In genomic region chr5:143405747-143406098, GRCh38 we compare ENCODE assay signal across 8 cellular contexts. TPM values are rescaled to one million over a fixed set of nuclear protein-coding genes. Genes with fewer than 3 reads are reported as not detected.
DNase-seq lines count a peak whose midpoint lies in the region; ATAC-seq, FAIRE-seq and TF ChIP-seq lines count a peak whose summit lies in the region.

No MANE protein-coding gene starts in this region.

- H3K36me3 Mint-ChIP-seq in activated CD4-positive, alpha-beta T cell treated with anti-CD3 and anti-CD28 coated beads, Interleukin-2, amount 10 ng/mL, durations not matched to agents 7 days and 5 days (ENCODE audit: low read depth): peaks cover 24% of the 10 kb centered on the region
- peaks cover 1% of the 10 kb centered on the region for H3K36me3 Mint-ChIP-seq in astrocyte (ENCODE audit: low read depth, unreplicated experiment)

- no peaks in the 10 kb centered on the region for H3K27me3 ChIP-seq in astrocyte (ENCODE audit: insufficient read depth, low read length)
- no peaks in the 10 kb centered on the region for H3K27me3 ChIP-seq in right lobe of liver
- no peaks in the 10 kb centered on the region for H3K27me3 ChIP-seq in tibial artery

- ATAC-seq in right lobe of liver (no peak), HG02798 (IDR thresholded peaks at IDR 0.05; ENCODE audit: poor library complexity, unreplicated experiment) (no peak)

- H3K4me1 ChIP-seq in astrocyte (ENCODE audit: insufficient read depth, low read length) (peaks cover 9% of the 10 kb centered on the region), right lobe of liver (peaks cover 0 to 10% (median 4%) of the 10 kb centered on the region in 4 donors), tibial artery (peaks cover 0 to 13% (median 5%) of the 10 kb centered on the region in 4 donors)

- peak overlapping the region; percentile 100 for H3K27ac Mint-ChIP-seq in activated CD4-positive, alpha-beta T cell treated with anti-CD3 and anti-CD28 coated beads, Interleukin-2, amount 10 ng/mL, durations not matched to agents 7 days and 5 days
- peak overlapping the region; percentile 99 for H3K27ac Mint-ChIP-seq in astrocyte (ENCODE audit: unreplicated experiment)

- no peaks in the 10 kb centered on the region for H3K27me3 Mint-ChIP-seq in activated CD4-positive, alpha-beta T cell treated with anti-CD3 and anti-CD28 coated beads, Interleukin-2, amount 10 ng/mL, durations not matched to agents 7 days and 5 days
- no peaks in the 10 kb centered on the region for H3K27me3 Mint-ChIP-seq in astrocyte (ENCODE audit: low read depth, unreplicated experiment)

- H3K9me3 Mint-ChIP-seq in activated CD4-positive, alpha-beta T cell treated with anti-CD3 and anti-CD28 coated beads, Interleukin-2, amount 10 ng/mL, durations not matched to agents 7 days and 5 days: peaks cover 11% of the 10 kb centered on the region
- no peaks in the 10 kb centered on the region for H3K9me3 Mint-ChIP-seq in astrocyte (ENCODE audit: unreplicated experiment)

- peaks cover 44% of the 10 kb centered on the region for H3K4me1 Mint-ChIP-seq in activated CD4-positive, alpha-beta T cell treated with anti-CD3 and anti-CD28 coated beads, Interleukin-2, amount 10 ng/mL, durations not matched to agents 7 days and 5 days
- H3K4me1 Mint-ChIP-seq in astrocyte (ENCODE audit: low read depth, unreplicated experiment): peaks cover 9% of the 10 kb centered on the region

- H3K9me3 ChIP-seq in astrocyte (ENCODE audit: insufficient read depth, low read depth, low read length): no peaks in the 10 kb centered on the region
- H3K9me3 ChIP-seq in right lobe of liver: no peaks in the 10 kb centered on the region
- no peaks in the 10 kb centered on the region for H3K9me3 ChIP-seq in tibial artery

- CTCF ChIA-PET in activated CD4-positive, alpha-beta T cell treated with anti-CD3 and anti-CD28 coated beads, Interleukin-2, amount 10 ng/mL, durations not matched to agents 7 days and 5 days (lab: Charles Lee): interaction anchor here (2.7 kb wide), 1 partner anchor 8 kb away, joined by 10 read pairs; no protein-coding TSS in a partner anchor

- no peak for TF ChIP-seq POLR2A in right lobe of liver (IDR thresholded peaks at IDR 0.05)

- FAIRE-seq in astrocyte (lab: Jason Lieb, UNC) (no peak), HTR-8/SVneo (lab: Jason Lieb, UNC) (no peak)

- H4K20me1 ChIP-seq in astrocyte (ENCODE audit: insufficient read depth, low read length): peaks cover 19% of the 10 kb centered on the region

- intact Hi-C loops in right lobe of liver (cut with DNase I) (loop anchor here in 1 of 2 donors (10.0 kb wide), 1 partner anchor 89 kb away; no protein-coding TSS in a partner anchor), tibial artery (cut with DNase I; ENCODE audit: low total_unique reads) (loop anchor here (10.0 kb wide), 1 partner anchor 401 kb away; no protein-coding TSS in a partner anchor)

- peak overlapping the region; percentile 88 for H3K9ac ChIP-seq in astrocyte (ENCODE audit: low read length)

- DNase-seq in activated CD4-positive, alpha-beta T cell treated with anti-CD3 and anti-CD28 coated beads, Interleukin-2, amount 10 ng/mL, durations not matched to agents 7 days and 5 days: no peak
- DNase-seq in activated CD4-positive, alpha-beta T cell treated with anti-CD3 and anti-CD28 coated beads, Interleukin-2, amount 50 U/mL, for 4 hours: no peak
- DNase-seq in astrocyte (ENCODE audit: low read depth) (no peak), right lobe of liver (no peak), tibial artery (no peak), HTR-8/SVneo (ENCODE audit: insufficient read length, low spot score) (no peak)
- DNase-seq in stimulated activated naive CD4-positive, alpha-beta T cell (lab: John Stamatoyannopoulos, UW): no peak

- peak overlapping the region; percentile 94 for H3K4me3 Mint-ChIP-seq in activated CD4-positive, alpha-beta T cell treated with anti-CD3 and anti-CD28 coated beads, Interleukin-2, amount 10 ng/mL, durations not matched to agents 7 days and 5 days
- H3K4me3 Mint-ChIP-seq in astrocyte (ENCODE audit: unreplicated experiment): peak overlapping the region; percentile 87

- TF ChIP-seq CTCF in astrocyte (IDR thresholded peaks at IDR 0.05; ENCODE audit: insufficient read depth, low read depth, low read length) (no peak), right lobe of liver (IDR thresholded peaks at IDR 0.05) (no peak), tibial artery (IDR thresholded peaks at IDR 0.05) (no peak)

- WGBS in right lobe of liver (ENCODE audit: insufficient coverage, low coverage, low lambda C conversion rate, missing lambda C conversion rate): 66% methylated on average over 4 of the region's 4 CpGs

- H2AFZ ChIP-seq in astrocyte (ENCODE audit: low read depth, low read length): peak overlapping the region; percentile 99

- H3K36me3 ChIP-seq in astrocyte (ENCODE audit: insufficient read depth, low read length): no peaks in the 10 kb centered on the region
- H3K36me3 ChIP-seq in right lobe of liver: no peaks in the 10 kb centered on the region
- H3K36me3 ChIP-seq in tibial artery: no peaks in the 10 kb centered on the region

- H3K27ac ChIP-seq in astrocyte (ENCODE audit: low read depth, low read length) (peak overlapping the region; percentile 97), right lobe of liver (peak overlapping the region; percentile 97 to 99 (median 98)), tibial artery (peak overlapping the region; percentile 98)

- H3K4me3 ChIP-seq in astrocyte (ENCODE audit: insufficient read depth, low read depth, low read length) (peak overlapping the region; percentile 83), right lobe of liver (peak overlapping the region; percentile 81 to 93 (median 88)), tibial artery (peak overlapping the region; percentile 78 to 94)

- peak overlapping the region; percentile 98 for H3K4me2 ChIP-seq in astrocyte (ENCODE audit: low read length)

- POLR2A ChIA-PET in activated CD4-positive, alpha-beta T cell treated with anti-CD3 and anti-CD28 coated beads, Interleukin-2, amount 10 ng/mL, durations not matched to agents 7 days and 5 days (lab: Charles Lee): interaction anchor here (0.6 kb wide), 1 partner anchor 98 kb away, joined by 3 read pairs; no protein-coding TSS in a partner anchor

- H3K79me2 ChIP-seq in astrocyte (ENCODE audit: insufficient read depth, low read length): peaks cover 26% of the 10 kb centered on the region

RNA-seq across cellular contexts. Expression of gene NR3C1, which starts 2.2 kb away (rescaled TPM):
- total RNA-seq in activated CD4-positive, alpha-beta T cell treated with anti-CD3 and anti-CD28 coated beads, Interleukin-2, amount 10 ng/mL, durations not matched to agents 7 days and 5 days: 10 to 100 TPM; 62.7 to 73.1 TPM
- 35.4 and 36.1 TPM in 2 replicates for total RNA-seq in astrocyte
- total RNA-seq in right lobe of liver: 10 to 100 TPM; 27.3 to 60.1 (median 47.2) TPM
